ENCODE assay signal across 21 cellular contexts in the genomic region with DNA sequence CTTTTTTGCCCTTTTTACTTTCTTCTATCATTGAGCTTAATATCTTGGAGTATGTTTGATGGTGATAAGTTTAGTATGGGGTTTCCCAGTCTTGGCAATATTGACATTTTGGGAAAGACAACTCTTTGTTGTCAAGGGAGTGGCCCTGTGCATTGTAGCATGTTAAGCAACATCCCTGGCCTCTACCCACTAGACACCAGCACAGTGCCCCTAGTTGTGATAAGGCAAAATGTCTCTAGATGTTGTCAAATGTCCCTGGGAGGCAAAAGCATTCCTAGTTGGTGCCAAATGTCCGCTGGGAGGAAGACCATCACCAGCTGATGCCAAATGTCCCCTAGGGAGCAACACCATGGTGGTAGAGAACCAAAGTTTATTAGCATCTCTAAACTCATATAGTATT. TPM values are rescaled to one million over a fixed set of nuclear protein-coding genes. Genes with fewer than 3 reads are reported as not detected.
DNase-seq lines count a peak whose midpoint lies in the region; ATAC-seq and TF ChIP-seq lines count a peak whose summit lies in the region.
"Had no signal": no experiment of that assay in that cellular context is flagged by ENCODE, and none has a peak within 500 bp of the region (broad histone marks: within the 10 kb centered on the region; RNA-seq: fewer than 3 reads in every experiment).

No MANE protein-coding gene starts in this region.

- TF ChIP-seq CTCF in A673 (conservative IDR thresholded peaks at IDR 0.05; ENCODE audit: low read depth, low read length) = peak; percentile 20; the same call in 1 of the 2 replicates
- peak; percentile 12 for TF ChIP-seq CTCF in HFF-Myc (IDR thresholded peaks at IDR 0.05; ENCODE audit: low read depth, low read length, missing control alignments)
- TF ChIP-seq CTCF in WTC11 (IDR thresholded peaks at IDR 0.05) = no peak
- TF ChIP-seq CTCF in fibroblast of pulmonary artery (IDR thresholded peaks at IDR 0.05; ENCODE audit: low read length, missing control alignments) = no peak

- no peaks in the 10 kb centered on the region for H3K9me3 Mint-ChIP-seq in WTC11
- H3K9me3 Mint-ChIP-seq in T-helper 2 cell treated with Interferon-gamma antibody and Interleukin-4, amounts not matched to agents 5 μg/mL and 100 μg/mL, for 36 hours = no peaks in the 10 kb centered on the region

- POLR2A ChIA-PET in A673 (lab: Charles Lee; ENCODE audit: low non-redundant PET) = no interaction called here
- POLR2A ChIA-PET in WTC11 (lab: Charles Lee) = interaction anchor here (0.8 kb wide), 1 partner anchor 16 kb away, joined by 3 read pairs; no protein-coding TSS in a partner anchor

- H3K27ac ChIP-seq in A673 (ENCODE audit: low read depth, low read length, poor library complexity, severe bottlenecking) = no peak overlapping the region
- H3K27ac ChIP-seq: prostate gland, skin epidermis, suprapubic skin, uterus had no signal

- no peaks in the 10 kb centered on the region for H3K36me3 Mint-ChIP-seq in WTC11
- no peaks in the 10 kb centered on the region for H3K36me3 Mint-ChIP-seq in T-helper 2 cell treated with Interferon-gamma antibody and Interleukin-4, amounts not matched to agents 5 μg/mL and 100 μg/mL, for 36 hours (ENCODE audit: low read depth)
- H3K36me3 Mint-ChIP-seq: CD14-positive monocyte; stimulated activated effector memory CD8-positive, alpha-beta T cell treated with anti-CD3 and anti-CD28 coated beads, Interleukin-12 subunit alpha, Interleukin-12 subunit beta, amount 100 ng/mL, for 72 hours had no signal

- CTCF ChIA-PET in A673 (lab: Charles Lee) (no interaction called here), WTC11 (lab: Charles Lee) (interaction anchor here (0.6 to 2.6 kb wide), 5 partner anchors 11 to 27 kb away, joined by 3 to 10 read pairs (median 4); no protein-coding TSS in a partner anchor)

- peak overlapping the region; percentile 94 for H3K27ac Mint-ChIP-seq in WTC11
- no peak overlapping the region for H3K27ac Mint-ChIP-seq in T-helper 2 cell treated with Interferon-gamma antibody and Interleukin-4, amounts not matched to agents 5 μg/mL and 100 μg/mL, for 36 hours
- H3K27ac Mint-ChIP-seq: CD14-positive monocyte; stimulated activated effector memory CD8-positive, alpha-beta T cell treated with anti-CD3 and anti-CD28 coated beads, Interleukin-12 subunit alpha, Interleukin-12 subunit beta, amount 100 ng/mL, for 72 hours had no signal

- no TSS peak for BruUV-seq in A673 (replicated peaks; lab: Mats Ljungman, UMichigan)

- peaks cover 75% of the 10 kb centered on the region for H3K4me1 Mint-ChIP-seq in WTC11
- H3K4me1 Mint-ChIP-seq in T-helper 2 cell treated with Interferon-gamma antibody and Interleukin-4, amounts not matched to agents 5 μg/mL and 100 μg/mL, for 36 hours (ENCODE audit: low read depth) = no peaks in the 10 kb centered on the region
- H3K4me1 Mint-ChIP-seq: CD14-positive monocyte; stimulated activated effector memory CD8-positive, alpha-beta T cell treated with anti-CD3 and anti-CD28 coated beads, Interleukin-12 subunit alpha, Interleukin-12 subunit beta, amount 100 ng/mL, for 72 hours had no signal

- no peaks in the 10 kb centered on the region for H3K27me3 Mint-ChIP-seq in WTC11 (ENCODE audit: low read depth)
- no peaks in the 10 kb centered on the region for H3K27me3 Mint-ChIP-seq in T-helper 2 cell treated with Interferon-gamma antibody and Interleukin-4, amounts not matched to agents 5 μg/mL and 100 μg/mL, for 36 hours (ENCODE audit: low read depth)

- no peaks in the 10 kb centered on the region for H3K9me3 ChIP-seq in A673 (ENCODE audit: low read depth, low read length, poor library complexity, severe bottlenecking)
- H3K9me3 ChIP-seq: prostate gland, suprapubic skin, uterus had no signal

- no peaks in the 10 kb centered on the region for H3K36me3 ChIP-seq in A673 (ENCODE audit: insufficient read depth, low read length, poor library complexity, severe bottlenecking)
- no peaks in the 10 kb centered on the region for H3K36me3 ChIP-seq in H7 (replicated peaks; ENCODE audit: control insufficient read depth, insufficient read depth, low read length)
- H3K36me3 ChIP-seq: prostate gland, suprapubic skin, uterus had no signal

- peak; percentile 60; the same call in 1 of the 2 replicates for ATAC-seq in WTC11
- ATAC-seq: activated CD4-positive, CD25-positive, alpha-beta regulatory T cell treated with anti-CD3 and anti-CD28 coated beads, Interleukin-2, amount 50 U/mL, for 24 hours; stimulated activated effector memory CD8-positive, alpha-beta T cell treated with anti-CD3 and anti-CD28 coated beads, Interleukin-12 subunit alpha, Interleukin-12 subunit beta, amount 100 ng/mL, for 72 hours had no signal

- intact Hi-C loops in A673 (cut with micrococcal nuclease; ENCODE audit: unreplicated experiment) = no loop called here

- H3K27me3 ChIP-seq in A673 (replicated peaks; ENCODE audit: insufficient read depth, low read depth, low read length, poor library complexity) (no peaks in the 10 kb centered on the region), H7 (ENCODE audit: control insufficient read depth, insufficient read depth, low read length) (no peaks in the 10 kb centered on the region)
- H3K27me3 ChIP-seq: suprapubic skin, uterus had no signal

- DNase-seq in A673 (ENCODE audit: low spot score) (no peak), HFF-Myc (ENCODE audit: extremely low read depth, low read depth) (no peak), WTC11 (ENCODE audit: low spot score) (no peak), fibroblast of pulmonary artery (ENCODE audit: low read depth) (peak; percentile 16), NCI-H2081 (lab: John Stamatoyannopoulos, UW) (no peak), NCI-H1694 (lab: John Stamatoyannopoulos, UW) (no peak), H7 (no peak)
- no peak for DNase-seq in T-helper 2 cell treated with Interferon-gamma antibody and Interleukin-4, amounts not matched to agents 5 μg/mL and 100 μg/mL, for 36 hours (ENCODE audit: low spot score)
- DNase-seq: activated gamma-delta T cell treated with Interleukin-2 at 50 U/mL for 16 hours; activated T-cell treated with anti-CD3 and anti-CD28 coated beads, Interleukin-2, amount 50 U/mL, for 1 hour; NCI-H1417 treated with DMSO at 0.1 percent for 48 hours; NCI-H510A; stimulated activated CD4-positive, alpha-beta T cell treated with anti-CD3 and anti-CD28 coated beads, Interleukin-1b, Interleukin-23, amount 100 ng/mL, for 48 hours; uterus had no signal

- H3K4me3 ChIP-seq in A673 (ENCODE audit: low read depth, low read length, poor library complexity, severe bottlenecking) (no peak overlapping the region), HFF-Myc (replicated peaks; ENCODE audit: low read depth, low read length) (no peak overlapping the region), fibroblast of pulmonary artery (replicated peaks; ENCODE audit: low read depth, low read length) (no peak overlapping the region), H7 (ENCODE audit: insufficient read depth, low read depth, low read length) (no peak overlapping the region)
- H3K4me3 ChIP-seq: lung, prostate gland, skin epidermis, suprapubic skin, uterus had no signal

- H3K4me1 ChIP-seq in A673 (ENCODE audit: insufficient read depth, low read length, poor library complexity, severe bottlenecking) = peaks cover 29% of the 10 kb centered on the region
- H3K4me1 ChIP-seq: suprapubic skin, uterus had no signal

- H3K4me3 Mint-ChIP-seq in WTC11 = no peak overlapping the region
- H3K4me3 Mint-ChIP-seq in T-helper 2 cell treated with Interferon-gamma antibody and Interleukin-4, amounts not matched to agents 5 μg/mL and 100 μg/mL, for 36 hours = no peak overlapping the region
- H3K4me3 Mint-ChIP-seq: CD14-positive monocyte; stimulated activated effector memory CD8-positive, alpha-beta T cell treated with anti-CD3 and anti-CD28 coated beads, Interleukin-12 subunit alpha, Interleukin-12 subunit beta, amount 100 ng/mL, for 72 hours had no signal

TF ChIP-seq in WTC11, 78 proteins besides CTCF, POLR2A, EP300 and RAD21 (continues in another document):
- TF ChIP-seq, protein P1, sequence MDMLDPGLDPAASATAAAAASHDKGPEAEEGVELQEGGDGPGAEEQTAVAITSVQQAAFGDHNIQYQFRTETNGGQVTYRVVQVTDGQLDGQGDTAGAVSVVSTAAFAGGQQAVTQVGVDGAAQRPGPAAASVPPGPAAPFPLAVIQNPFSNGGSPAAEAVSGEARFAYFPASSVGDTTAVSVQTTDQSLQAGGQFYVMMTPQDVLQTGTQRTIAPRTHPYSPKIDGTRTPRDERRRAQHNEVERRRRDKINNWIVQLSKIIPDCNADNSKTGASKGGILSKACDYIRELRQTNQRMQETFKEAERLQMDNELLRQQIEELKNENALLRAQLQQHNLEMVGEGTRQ (CRISPR knock-in tag; IDR thresholded peaks at IDR 0.05) = no peak
- TF ChIP-seq, protein P2, sequence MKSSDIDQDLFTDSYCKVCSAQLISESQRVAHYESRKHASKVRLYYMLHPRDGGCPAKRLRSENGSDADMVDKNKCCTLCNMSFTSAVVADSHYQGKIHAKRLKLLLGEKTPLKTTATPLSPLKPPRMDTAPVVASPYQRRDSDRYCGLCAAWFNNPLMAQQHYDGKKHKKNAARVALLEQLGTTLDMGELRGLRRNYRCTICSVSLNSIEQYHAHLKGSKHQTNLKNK (CRISPR knock-in tag; IDR thresholded peaks at IDR 0.05) = no peak
- no peak for TF ChIP-seq CREM (CRISPR knock-in tag; IDR thresholded peaks at IDR 0.05)
- TF ChIP-seq, protein P3, sequence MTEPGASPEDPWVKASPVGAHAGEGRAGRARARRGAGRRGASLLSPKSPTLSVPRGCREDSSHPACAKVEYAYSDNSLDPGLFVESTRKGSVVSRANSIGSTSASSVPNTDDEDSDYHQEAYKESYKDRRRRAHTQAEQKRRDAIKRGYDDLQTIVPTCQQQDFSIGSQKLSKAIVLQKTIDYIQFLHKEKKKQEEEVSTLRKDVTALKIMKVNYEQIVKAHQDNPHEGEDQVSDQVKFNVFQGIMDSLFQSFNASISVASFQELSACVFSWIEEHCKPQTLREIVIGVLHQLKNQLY (CRISPR knock-in tag; IDR thresholded peaks at IDR 0.05) = no peak
- TF ChIP-seq, protein P4, sequence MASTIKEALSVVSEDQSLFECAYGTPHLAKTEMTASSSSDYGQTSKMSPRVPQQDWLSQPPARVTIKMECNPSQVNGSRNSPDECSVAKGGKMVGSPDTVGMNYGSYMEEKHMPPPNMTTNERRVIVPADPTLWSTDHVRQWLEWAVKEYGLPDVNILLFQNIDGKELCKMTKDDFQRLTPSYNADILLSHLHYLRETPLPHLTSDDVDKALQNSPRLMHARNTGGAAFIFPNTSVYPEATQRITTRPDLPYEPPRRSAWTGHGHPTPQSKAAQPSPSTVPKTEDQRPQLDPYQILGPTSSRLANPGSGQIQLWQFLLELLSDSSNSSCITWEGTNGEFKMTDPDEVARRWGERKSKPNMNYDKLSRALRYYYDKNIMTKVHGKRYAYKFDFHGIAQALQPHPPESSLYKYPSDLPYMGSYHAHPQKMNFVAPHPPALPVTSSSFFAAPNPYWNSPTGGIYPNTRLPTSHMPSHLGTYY (CRISPR knock-in tag; IDR thresholded peaks at IDR 0.05) = no peak

RNA-seq across cellular contexts. Expression of a gene that starts 28.2 kb away (rescaled TPM):
- 7.2 and 9.5 TPM in 2 replicates for total RNA-seq in A673 (2021)
- total RNA-seq in WTC11 (2021) = 75.1 to 82.1 TPM (median 80.5 TPM) in 3 replicates
- total RNA-seq in H7 (2014; rRNA removed; shearing (Covaris generic)) = 49.4 and 63.8 TPM in 2 replicates

Comparison
In these comparisons a context has a peak if more than half of its experiments do, and no peak if none do; other contexts are left out.
1. CTCF ChIP-seq: peak in A673 (single experiment) and HFF-Myc (single experiment); none in WTC11 (single experiment) and fibroblast of pulmonary artery (single experiment).